In the genomic region with DNA sequence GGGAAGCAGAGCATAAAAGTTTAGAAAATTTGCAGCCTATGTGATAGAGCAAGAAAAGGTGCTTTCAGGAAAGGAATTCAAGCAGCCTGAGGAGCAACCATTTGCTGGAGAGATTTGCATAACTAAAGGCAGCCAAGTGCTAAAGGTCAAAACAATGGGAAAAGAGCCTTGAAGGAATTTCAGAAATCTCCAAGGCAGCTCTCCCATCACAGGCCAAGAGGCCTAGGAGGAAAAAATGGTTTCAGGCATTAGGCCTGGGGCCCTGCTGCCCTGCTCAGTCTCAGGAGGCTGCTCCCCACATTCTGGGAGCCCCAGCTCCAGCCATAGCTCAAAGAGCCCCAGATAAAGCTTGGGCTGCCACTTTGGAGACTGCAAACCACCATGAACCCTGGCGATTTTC, we compare ENCODE assay signal across 9 cellular contexts.
"Had no signal": no experiment of that assay in that cellular context is flagged by ENCODE, and none has a peak within 500 bp of the region (broad histone marks: within the 10 kb centered on the region; RNA-seq: fewer than 3 reads in every experiment).

No MANE protein-coding gene starts in this region.

- DNase-seq: GM23248, GOT3, H7, IMR-90, KBM-7 had no signal

- H3K27ac ChIP-seq: GM23248, KMS-11 had no signal

- H3K4me1 ChIP-seq: HAP-1 had no signal

- H3K4me3 ChIP-seq: GM23248, HAP-1 had no signal

- H3K36me3 ChIP-seq: HAP-1 had no signal

- ATAC-seq: HCT116 had no signal

- H3K4me2 ChIP-seq: KMS-11 had no signal

- H3K9me3 ChIP-seq: HAP-1 had no signal

- FAIRE-seq: HTR-8/SVneo had no signal
